Comparison of ENCODE assay signal across 8 cellular contexts in genomic region chrX:1462596-1463251, GRCh38. TPM values are rescaled to one million over a fixed set of nuclear protein-coding genes. Genes with fewer than 3 reads are reported as not detected.
A peak's percentile ranks its signal among the peaks of the same experiment; 100 is the strongest.
DNase-seq lines count a peak whose midpoint lies in the region; ATAC-seq and TF ChIP-seq lines count a peak whose summit lies in the region.
"Had no signal": no experiment of that assay in that cellular context is flagged by ENCODE, and none has a peak within 500 bp of the region (broad histone marks: within the 10 kb centered on the region; RNA-seq: fewer than 3 reads in every experiment).

No MANE protein-coding gene starts in this region.

- no peak overlapping the region for H3K4me3 ChIP-seq in lung
- H3K4me3 ChIP-seq: ovary had no signal

- no peaks in the 10 kb centered on the region for H3K4me1 ChIP-seq in lung (ENCODE audit: control insufficient read depth in 2 of 2, insufficient read depth in 2 of 2, low read length in 2 of 2)

- no peaks in the 10 kb centered on the region for H3K9me3 ChIP-seq in lung (ENCODE audit: control insufficient read depth in 2 of 2, insufficient read depth in 1 of 2, low read length in 1 of 2)
- H3K9me3 ChIP-seq: ovary had no signal

- H3K36me3 ChIP-seq in lung (ENCODE audit: control insufficient read depth in 2 of 2, insufficient read depth in 2 of 2, low read length in 2 of 2), result no peaks in the 10 kb centered on the region
- H3K36me3 ChIP-seq: ovary had no signal

- no peak for TF ChIP-seq CTCF in lung (IDR thresholded peaks at IDR 0.05; ENCODE audit: control extremely low read depth, extremely low read depth)
- TF ChIP-seq CTCF in GM10266 (IDR thresholded peaks at IDR 0.05; ENCODE audit: control insufficient read depth, insufficient read depth, low read depth, missing control alignments), result no peak

- peak overlapping the region in 1 of 2 donors; percentile 62 for H3K27ac ChIP-seq in lung (ENCODE audit: low read depth in 1 of 2, low read length in 1 of 2)
- H3K27ac ChIP-seq: ovary had no signal

- peak; percentile 56 for ATAC-seq in lung (ENCODE audit: insufficient read depth, low FRiP score)

- DNase-seq in T-helper 22 cell (ENCODE audit: low read depth), result peak; percentile 76
- peak; percentile 72 for DNase-seq in activated naive CD8-positive, alpha-beta T cell treated with anti-CD3 and anti-CD28 coated beads for 36 hours
- DNase-seq in lung (ENCODE audit: low spot score), result peak; percentile 26
- no peak for DNase-seq in COLO829 (ENCODE audit: low spot score)
- no peak for DNase-seq in NCI-H146 treated with DMSO at 0.1 percent for 48 hours (lab: John Stamatoyannopoulos, UW; ENCODE audit: unreplicated experiment)
- no peak for DNase-seq in GM10266 (ENCODE audit: extremely low spot score)

- peaks cover 16% of the 10 kb centered on the region for H3K36me3 Mint-ChIP-seq in activated naive CD8-positive, alpha-beta T cell treated with anti-CD3 and anti-CD28 coated beads for 36 hours
- no peaks in the 10 kb centered on the region for H3K36me3 Mint-ChIP-seq in stimulated activated naive CD8-positive, alpha-beta T cell treated with anti-CD3 and anti-CD28 coated beads, Interleukin-15, Interleukin-2, amounts not matched to agents 100 ng/mL and 50 ng/mL, for 24 hours (ENCODE audit: low read depth)

- WGBS in lung, 2 donors, result 41 to 44% methylated on average over 19 of the region's 19 CpGs

- H3K4me3 Mint-ChIP-seq in activated naive CD8-positive, alpha-beta T cell treated with anti-CD3 and anti-CD28 coated beads for 36 hours, result peak overlapping the region; percentile 33
- peak overlapping the region; percentile 44 for H3K4me3 Mint-ChIP-seq in stimulated activated naive CD8-positive, alpha-beta T cell treated with anti-CD3 and anti-CD28 coated beads, Interleukin-15, Interleukin-2, amounts not matched to agents 100 ng/mL and 50 ng/mL, for 24 hours

- peak overlapping the region; percentile 89 for H3K27ac Mint-ChIP-seq in activated naive CD8-positive, alpha-beta T cell treated with anti-CD3 and anti-CD28 coated beads for 36 hours
- peak overlapping the region; percentile 87 for H3K27ac Mint-ChIP-seq in stimulated activated naive CD8-positive, alpha-beta T cell treated with anti-CD3 and anti-CD28 coated beads, Interleukin-15, Interleukin-2, amounts not matched to agents 100 ng/mL and 50 ng/mL, for 24 hours

- peaks cover 48% of the 10 kb centered on the region for H3K4me1 Mint-ChIP-seq in activated naive CD8-positive, alpha-beta T cell treated with anti-CD3 and anti-CD28 coated beads for 36 hours
- peaks cover 55% of the 10 kb centered on the region for H3K4me1 Mint-ChIP-seq in stimulated activated naive CD8-positive, alpha-beta T cell treated with anti-CD3 and anti-CD28 coated beads, Interleukin-15, Interleukin-2, amounts not matched to agents 100 ng/mL and 50 ng/mL, for 24 hours (ENCODE audit: low read depth)

- no peaks in the 10 kb centered on the region for H3K27me3 Mint-ChIP-seq in activated naive CD8-positive, alpha-beta T cell treated with anti-CD3 and anti-CD28 coated beads for 36 hours
- H3K27me3 Mint-ChIP-seq in stimulated activated naive CD8-positive, alpha-beta T cell treated with anti-CD3 and anti-CD28 coated beads, Interleukin-15, Interleukin-2, amounts not matched to agents 100 ng/mL and 50 ng/mL, for 24 hours, result no peaks in the 10 kb centered on the region

- no peaks in the 10 kb centered on the region for H3K9me3 Mint-ChIP-seq in activated naive CD8-positive, alpha-beta T cell treated with anti-CD3 and anti-CD28 coated beads for 36 hours
- H3K9me3 Mint-ChIP-seq in stimulated activated naive CD8-positive, alpha-beta T cell treated with anti-CD3 and anti-CD28 coated beads, Interleukin-15, Interleukin-2, amounts not matched to agents 100 ng/mL and 50 ng/mL, for 24 hours, result no peaks in the 10 kb centered on the region

- no peaks in the 10 kb centered on the region for H3K27me3 ChIP-seq in lung (ENCODE audit: control insufficient read depth, insufficient read depth)
- H3K27me3 ChIP-seq: ovary had no signal

RNA-seq across cellular contexts. Expression of gene ASMTL, which starts 10.0 kb away (rescaled TPM):
- 10 to 100 TPM; 29.4 to 30.5 TPM for total RNA-seq in activated naive CD8-positive, alpha-beta T cell treated with anti-CD3 and anti-CD28 coated beads for 36 hours
- total RNA-seq in lung, result 10 to 100 TPM; 12.3 to 29.4 TPM
- 10 to 100 TPM; 17.0 to 26.6 TPM for polyA plus RNA-seq in lung

Comparison
In these comparisons a context has a peak if more than half of its experiments do, and no peak if none do; other contexts are left out.
1. DNase-seq: peak in T-helper 22 cell (single experiment), activated naive CD8-positive, alpha-beta T cell treated with anti-CD3 and anti-CD28 coated beads for 36 hours (single experiment) and lung (single experiment); none in COLO829 (single experiment), NCI-H146 treated with DMSO at 0.1 percent for 48 hours (single experiment) and GM10266 (single experiment).